ENCODE assay signal across 16 cellular contexts in the genomic region with DNA sequence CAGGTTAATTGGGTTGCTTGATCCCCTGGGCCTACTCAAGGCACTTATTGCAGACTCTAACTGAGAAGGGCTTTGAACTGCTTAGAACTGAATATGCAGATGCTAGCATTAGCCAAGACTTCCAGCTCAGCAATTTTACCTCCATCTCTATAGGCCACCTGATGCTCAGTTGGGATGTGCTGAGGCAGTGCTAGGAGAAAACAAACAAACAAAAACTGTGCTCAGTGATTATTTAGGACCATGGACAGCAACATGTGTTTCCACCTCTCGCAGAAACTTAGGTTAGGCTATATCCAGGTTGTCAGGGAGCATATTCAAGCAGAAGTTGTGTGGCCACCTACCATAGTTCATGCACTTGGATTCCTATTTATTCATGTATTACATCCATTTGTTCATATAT.
DNase-seq lines count a peak whose midpoint lies in the region; ATAC-seq and TF ChIP-seq lines count a peak whose summit lies in the region.
"Had no signal": no experiment of that assay in that cellular context is flagged by ENCODE, and none has a peak within 500 bp of the region (broad histone marks: within the 10 kb centered on the region; RNA-seq: fewer than 3 reads in every experiment).

No MANE protein-coding gene starts in this region.

- no peaks in the 10 kb centered on the region for H3K36me3 Mint-ChIP-seq in neural progenitor cell

- H3K9ac ChIP-seq in SK-N-SH (no peak overlapping the region), neural progenitor cell (no peak overlapping the region)

- POLR2A ChIA-PET in SK-N-SH (lab: Yijun Ruan, JAX): no interaction called here

- H3K27me3 ChIP-seq in SK-N-SH (ENCODE audit: insufficient read depth) (no peaks in the 10 kb centered on the region), neural progenitor cell (peaks cover 24% of the 10 kb centered on the region)
- H3K27me3 ChIP-seq: MG63, uterus had no signal

- H3F3A ChIP-seq in SK-N-SH (replicated peaks; ENCODE audit: insufficient read depth) (no peaks in the 10 kb centered on the region), neural progenitor cell (ENCODE audit: low read depth) (no peaks in the 10 kb centered on the region)

- H3K27ac ChIP-seq in SK-N-SH (ENCODE audit: low read depth in 2 of 2, low read length in 1 of 2) (no peak overlapping the region), neural progenitor cell (no peak overlapping the region)
- H3K27ac ChIP-seq: uterus had no signal

- H3K4me3 ChIP-seq in SK-N-SH (ENCODE audit: low read depth in 2 of 2, low read length in 1 of 2) (no peak overlapping the region), neural progenitor cell (no peak overlapping the region)
- H3K4me3 ChIP-seq: MG63, uterus had no signal

- H4K20me1 ChIP-seq in SK-N-SH (ENCODE audit: insufficient read depth): no peaks in the 10 kb centered on the region
- no peaks in the 10 kb centered on the region for H4K20me1 ChIP-seq in neural progenitor cell (ENCODE audit: low read depth)

- peaks cover 1% of the 10 kb centered on the region for H3K9me3 Mint-ChIP-seq in neural progenitor cell

- H3K27ac Mint-ChIP-seq in neural progenitor cell: no peak overlapping the region
- H3K27ac Mint-ChIP-seq: activated T-cell treated with anti-CD3 and anti-CD28 coated beads, Interleukin-2, amount 50 U/mL, for 72 hours had no signal

- no peak for TF ChIP-seq EP300 in SK-N-SH (IDR thresholded peaks at IDR 0.05; ENCODE audit: borderline replicate concordance in 1 of 2, low read depth in 1 of 2, low read length in 1 of 2)

- H3K9me3 ChIP-seq in SK-N-SH (no peaks in the 10 kb centered on the region), neural progenitor cell (ENCODE audit: low read depth) (no peaks in the 10 kb centered on the region)
- H3K9me3 ChIP-seq: MG63, uterus had no signal

- DNase-seq in SK-N-SH: no peak
- DNase-seq in NCI-H524 (lab: John Stamatoyannopoulos, UW): peak; percentile 20 to 58
- DNase-seq in erythroblast (lab: John Stamatoyannopoulos, UW): peak; percentile 7 to 17
- DNase-seq in neural progenitor cell (ENCODE audit: low spot score): peak; percentile 71
- no peak for DNase-seq in T-helper 1 cell
- DNase-seq in NCI-H345 (lab: John Stamatoyannopoulos, UW): no peak
- no peak for DNase-seq in central memory CD4-positive, alpha-beta T cell
- DNase-seq: activated T-cell treated with anti-CD3 and anti-CD28 coated beads, Interleukin-2, amount 50 U/mL, for 72 hours; aorta; left colon; MG63; NCI-H526; stimulated activated naive CD4-positive, alpha-beta T cell treated with Interleukin-2 at 50 U/mL for 16 hours; uterus had no signal

- no peak overlapping the region for H3K4me2 ChIP-seq in SK-N-SH
- H3K4me2 ChIP-seq in neural progenitor cell: no peak overlapping the region

- no peak for TF ChIP-seq POLR2A in erythroblast (IDR thresholded peaks at IDR 0.05; ENCODE audit: low read length)

- CTCF ChIA-PET in SK-N-SH (lab: Yijun Ruan, JAX): interaction anchor here (1.2 kb wide), 1 partner anchor 13 kb away, joined by 4 read pairs; no protein-coding TSS in a partner anchor

- no peaks in the 10 kb centered on the region for H3K36me3 ChIP-seq in SK-N-SH (replicated peaks in 1 of 2; ENCODE audit: control insufficient read depth in 1 of 2, insufficient read depth in 2 of 2, low read length in 1 of 2)
- no peaks in the 10 kb centered on the region for H3K36me3 ChIP-seq in neural progenitor cell
- H3K36me3 ChIP-seq: MG63, uterus had no signal

- ATAC-seq in SK-N-SH treated with all-trans-retinoic acid at 6 μM for 48 hours: no peak
- ATAC-seq: activated T-cell treated with anti-CD3 and anti-CD28 coated beads, Interleukin-2, amount 50 U/mL, for 72 hours; left colon; sciatic nerve had no signal

- peaks cover 6% of the 10 kb centered on the region for H3K27me3 Mint-ChIP-seq in neural progenitor cell (ENCODE audit: insufficient read depth, low read depth)

- H3K4me1 ChIP-seq in SK-N-SH (ENCODE audit: control insufficient read depth in 1 of 2, insufficient read depth in 2 of 2, low read depth in 1 of 2, low read length in 1 of 2) (no peaks in the 10 kb centered on the region), neural progenitor cell (no peaks in the 10 kb centered on the region)
- H3K4me1 ChIP-seq: uterus had no signal

- no peak overlapping the region for H3K4me3 Mint-ChIP-seq in neural progenitor cell
- H3K4me3 Mint-ChIP-seq: activated T-cell treated with anti-CD3 and anti-CD28 coated beads, Interleukin-2, amount 50 U/mL, for 72 hours had no signal

- TF ChIP-seq CTCF in SK-N-SH (IDR thresholded peaks at IDR 0.05) (no peak), neural progenitor cell (IDR thresholded peaks at IDR 0.05) (no peak)

- no peaks in the 10 kb centered on the region for H3K79me2 ChIP-seq in SK-N-SH (ENCODE audit: insufficient read depth)
- H3K79me2 ChIP-seq in neural progenitor cell (ENCODE audit: low read depth): no peaks in the 10 kb centered on the region

- no peaks in the 10 kb centered on the region for H3K4me1 Mint-ChIP-seq in neural progenitor cell

- WGBS in SK-N-SH (ENCODE audit: low lambda C conversion rate): 19% methylated on average over 1 of the region's 1 CpG

- H2AFZ ChIP-seq in SK-N-SH (ENCODE audit: low read depth) (no peak overlapping the region), neural progenitor cell (replicated peaks) (no peak overlapping the region)

- no peak for TF ChIP-seq RAD21 in SK-N-SH (IDR thresholded peaks at IDR 0.05; ENCODE audit: low read length)

- H3K9me2 ChIP-seq in SK-N-SH: no peaks in the 10 kb centered on the region

TF ChIP-seq in SK-N-SH, 30 proteins besides CTCF, POLR2A, EP300 and RAD21:
- no peak for TF ChIP-seq SIN3A (IDR thresholded peaks at IDR 0.05; ENCODE audit: borderline replicate concordance, low read depth, low read length)
- TF ChIP-seq, protein P1, sequence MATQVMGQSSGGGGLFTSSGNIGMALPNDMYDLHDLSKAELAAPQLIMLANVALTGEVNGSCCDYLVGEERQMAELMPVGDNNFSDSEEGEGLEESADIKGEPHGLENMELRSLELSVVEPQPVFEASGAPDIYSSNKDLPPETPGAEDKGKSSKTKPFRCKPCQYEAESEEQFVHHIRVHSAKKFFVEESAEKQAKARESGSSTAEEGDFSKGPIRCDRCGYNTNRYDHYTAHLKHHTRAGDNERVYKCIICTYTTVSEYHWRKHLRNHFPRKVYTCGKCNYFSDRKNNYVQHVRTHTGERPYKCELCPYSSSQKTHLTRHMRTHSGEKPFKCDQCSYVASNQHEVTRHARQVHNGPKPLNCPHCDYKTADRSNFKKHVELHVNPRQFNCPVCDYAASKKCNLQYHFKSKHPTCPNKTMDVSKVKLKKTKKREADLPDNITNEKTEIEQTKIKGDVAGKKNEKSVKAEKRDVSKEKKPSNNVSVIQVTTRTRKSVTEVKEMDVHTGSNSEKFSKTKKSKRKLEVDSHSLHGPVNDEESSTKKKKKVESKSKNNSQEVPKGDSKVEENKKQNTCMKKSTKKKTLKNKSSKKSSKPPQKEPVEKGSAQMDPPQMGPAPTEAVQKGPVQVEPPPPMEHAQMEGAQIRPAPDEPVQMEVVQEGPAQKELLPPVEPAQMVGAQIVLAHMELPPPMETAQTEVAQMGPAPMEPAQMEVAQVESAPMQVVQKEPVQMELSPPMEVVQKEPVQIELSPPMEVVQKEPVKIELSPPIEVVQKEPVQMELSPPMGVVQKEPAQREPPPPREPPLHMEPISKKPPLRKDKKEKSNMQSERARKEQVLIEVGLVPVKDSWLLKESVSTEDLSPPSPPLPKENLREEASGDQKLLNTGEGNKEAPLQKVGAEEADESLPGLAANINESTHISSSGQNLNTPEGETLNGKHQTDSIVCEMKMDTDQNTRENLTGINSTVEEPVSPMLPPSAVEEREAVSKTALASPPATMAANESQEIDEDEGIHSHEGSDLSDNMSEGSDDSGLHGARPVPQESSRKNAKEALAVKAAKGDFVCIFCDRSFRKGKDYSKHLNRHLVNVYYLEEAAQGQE (IDR thresholded peaks at IDR 0.05; ENCODE audit: low read depth, low read length): peak; percentile 78

TF ChIP-seq in SK-N-SH treated with all-trans-retinoic acid at 6 μM for 48 hours, 23 proteins besides CTCF, POLR2A, EP300 and RAD21 (continues in another document):
- no peak for TF ChIP-seq TOX (CRISPR knock-in tag; IDR thresholded peaks at IDR 0.05; ENCODE audit: borderline replicate concordance)
- TF ChIP-seq, protein P2, sequence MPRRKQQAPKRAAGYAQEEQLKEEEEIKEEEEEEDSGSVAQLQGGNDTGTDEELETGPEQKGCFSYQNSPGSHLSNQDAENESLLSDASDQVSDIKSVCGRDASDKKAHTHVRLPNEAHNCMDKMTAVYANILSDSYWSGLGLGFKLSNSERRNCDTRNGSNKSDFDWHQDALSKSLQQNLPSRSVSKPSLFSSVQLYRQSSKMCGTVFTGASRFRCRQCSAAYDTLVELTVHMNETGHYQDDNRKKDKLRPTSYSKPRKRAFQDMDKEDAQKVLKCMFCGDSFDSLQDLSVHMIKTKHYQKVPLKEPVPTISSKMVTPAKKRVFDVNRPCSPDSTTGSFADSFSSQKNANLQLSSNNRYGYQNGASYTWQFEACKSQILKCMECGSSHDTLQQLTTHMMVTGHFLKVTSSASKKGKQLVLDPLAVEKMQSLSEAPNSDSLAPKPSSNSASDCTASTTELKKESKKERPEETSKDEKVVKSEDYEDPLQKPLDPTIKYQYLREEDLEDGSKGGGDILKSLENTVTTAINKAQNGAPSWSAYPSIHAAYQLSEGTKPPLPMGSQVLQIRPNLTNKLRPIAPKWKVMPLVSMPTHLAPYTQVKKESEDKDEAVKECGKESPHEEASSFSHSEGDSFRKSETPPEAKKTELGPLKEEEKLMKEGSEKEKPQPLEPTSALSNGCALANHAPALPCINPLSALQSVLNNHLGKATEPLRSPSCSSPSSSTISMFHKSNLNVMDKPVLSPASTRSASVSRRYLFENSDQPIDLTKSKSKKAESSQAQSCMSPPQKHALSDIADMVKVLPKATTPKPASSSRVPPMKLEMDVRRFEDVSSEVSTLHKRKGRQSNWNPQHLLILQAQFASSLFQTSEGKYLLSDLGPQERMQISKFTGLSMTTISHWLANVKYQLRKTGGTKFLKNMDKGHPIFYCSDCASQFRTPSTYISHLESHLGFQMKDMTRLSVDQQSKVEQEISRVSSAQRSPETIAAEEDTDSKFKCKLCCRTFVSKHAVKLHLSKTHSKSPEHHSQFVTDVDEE (CRISPR knock-in tag; IDR thresholded peaks at IDR 0.05): no peak
- TF ChIP-seq, protein P3, sequence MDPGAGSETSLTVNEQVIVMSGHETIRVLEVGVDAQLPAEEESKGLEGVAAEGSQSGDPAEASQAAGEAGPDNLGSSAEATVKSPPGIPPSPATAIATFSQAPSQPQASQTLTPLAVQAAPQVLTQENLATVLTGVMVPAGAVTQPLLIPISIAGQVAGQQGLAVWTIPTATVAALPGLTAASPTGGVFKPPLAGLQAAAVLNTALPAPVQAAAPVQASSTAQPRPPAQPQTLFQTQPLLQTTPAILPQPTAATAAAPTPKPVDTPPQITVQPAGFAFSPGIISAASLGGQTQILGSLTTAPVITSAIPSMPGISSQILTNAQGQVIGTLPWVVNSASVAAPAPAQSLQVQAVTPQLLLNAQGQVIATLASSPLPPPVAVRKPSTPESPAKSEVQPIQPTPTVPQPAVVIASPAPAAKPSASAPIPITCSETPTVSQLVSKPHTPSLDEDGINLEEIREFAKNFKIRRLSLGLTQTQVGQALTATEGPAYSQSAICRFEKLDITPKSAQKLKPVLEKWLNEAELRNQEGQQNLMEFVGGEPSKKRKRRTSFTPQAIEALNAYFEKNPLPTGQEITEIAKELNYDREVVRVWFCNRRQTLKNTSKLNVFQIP (CRISPR knock-in tag; IDR thresholded peaks at IDR 0.05; ENCODE audit: borderline replicate concordance, low read depth): no peak
- TF ChIP-seq OSR1 (CRISPR knock-in tag; IDR thresholded peaks at IDR 0.05): no peak

Comparison
In these comparisons a context has a peak if more than half of its experiments do, and no peak if none do; other contexts are left out.
1. DNase-seq: peak in NCI-H524 (2 of 2), erythroblast (2 of 2) and neural progenitor cell (single experiment); none in SK-N-SH (single experiment), T-helper 1 cell (0 of 5), NCI-H345 (single experiment) and central memory CD4-positive, alpha-beta T cell (single experiment).